ENCODE assay signal across 2 cellular contexts in the genomic region with DNA sequence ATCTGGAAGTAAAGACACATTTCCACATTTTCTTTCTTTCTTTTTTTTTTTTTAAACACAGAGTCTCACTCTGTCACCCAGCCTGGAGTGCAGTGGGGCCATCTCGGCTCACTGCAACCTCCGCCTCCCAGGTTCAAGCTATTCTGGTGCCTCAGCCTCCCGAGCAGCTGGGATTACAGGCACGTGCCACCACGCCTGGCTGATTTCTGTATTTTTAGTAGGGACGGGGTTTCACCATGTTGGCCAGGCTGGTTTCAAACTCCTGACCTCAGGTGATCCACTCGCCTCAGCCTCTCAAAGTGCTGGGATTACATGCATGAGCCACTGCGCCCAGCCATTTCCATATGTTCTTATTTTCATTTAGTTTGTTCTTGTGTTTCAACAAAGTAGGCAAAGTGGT. TPM values are rescaled to one million over a fixed set of nuclear protein-coding genes. Genes with fewer than 3 reads are reported as not detected.
"Had no signal": no experiment of that assay in that cellular context is flagged by ENCODE, and none has a peak within 500 bp of the region (broad histone marks: within the 10 kb centered on the region; RNA-seq: fewer than 3 reads in every experiment).

No MANE protein-coding gene starts in this region.

RNA-seq across cellular contexts. Expression of a gene that starts 14.1 kb away (rescaled TPM):
- total RNA-seq: activated CD4-positive, alpha-beta memory T cell treated with anti-CD3 and anti-CD28 coated beads, Interleukin-2, amount 10 ng/mL, durations not matched to agents 7 days and 5 days; activated CD8-positive, alpha-beta memory T cell treated with anti-CD3 and anti-CD28 coated beads, Interleukin-2, amount 10 ng/mL, durations not matched to agents 7 days and 5 days had no signal
